In the genomic region with DNA sequence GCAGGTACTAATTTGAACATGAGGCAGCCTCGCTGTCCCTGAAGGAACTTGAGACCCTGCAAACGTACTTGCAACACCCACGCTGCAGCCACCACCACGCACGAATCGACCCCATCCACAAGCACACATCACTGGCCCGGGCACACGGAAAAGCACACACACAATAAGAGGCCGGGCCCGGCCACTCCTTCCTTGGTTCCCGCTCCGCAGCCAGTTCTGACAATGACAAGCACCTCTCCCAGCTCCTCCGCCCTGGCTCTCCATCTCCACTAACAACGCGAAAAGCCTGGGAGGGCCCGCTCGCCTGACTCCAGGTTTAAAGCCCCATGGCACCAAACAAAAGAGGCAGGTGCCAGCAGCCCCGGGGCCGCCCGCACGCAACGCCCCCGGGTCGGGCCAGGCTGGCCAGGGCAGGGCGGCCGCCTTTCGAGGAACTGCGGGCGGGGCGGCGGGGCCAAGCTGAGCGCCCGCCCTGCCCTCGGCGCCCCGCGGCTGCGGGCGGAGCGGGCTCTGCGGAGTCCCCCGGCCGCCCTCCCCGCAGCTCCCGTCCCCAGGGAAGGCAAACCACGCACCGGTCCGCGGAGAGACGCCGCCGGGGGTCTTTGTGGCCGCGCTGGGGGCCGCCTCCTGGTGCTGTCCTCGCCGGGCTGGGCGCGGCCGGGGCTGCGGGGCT, we compare ENCODE assay signal across 9 cellular contexts. TPM values are rescaled to one million over a fixed set of nuclear protein-coding genes. Genes with fewer than 3 reads are reported as not detected.
DNase-seq lines count a peak whose midpoint lies in the region; ATAC-seq and TF ChIP-seq lines count a peak whose summit lies in the region.
"Had no signal": no experiment of that assay in that cellular context is flagged by ENCODE, and none has a peak within 500 bp of the region (broad histone marks: within the 10 kb centered on the region; RNA-seq: fewer than 3 reads in every experiment).

No MANE protein-coding gene starts in this region.

- H3K9ac ChIP-seq in mesendoderm (ENCODE audit: low read length), result peak overlapping the region; percentile 31
- H3K9ac ChIP-seq in MM.1S (ENCODE audit: low read length), result no peak overlapping the region

- H3K9me3 Mint-ChIP-seq in chondrocyte (ENCODE audit: low read depth), result no peaks in the 10 kb centered on the region
- peaks cover 0 to 5% (median 2%) of the 10 kb centered on the region in 11 donors for H3K9me3 Mint-ChIP-seq in naive thymus-derived CD4-positive, alpha-beta T cell

- no peaks in the 10 kb centered on the region for H3K36me3 Mint-ChIP-seq in chondrocyte (ENCODE audit: low read depth)
- no peaks in the 10 kb centered on the region for H3K36me3 Mint-ChIP-seq in naive thymus-derived CD4-positive, alpha-beta T cell
- H3K36me3 Mint-ChIP-seq: IgD-negative memory B cell had no signal

- H4K5ac ChIP-seq in mesendoderm (ENCODE audit: low read length), result no peak overlapping the region

- peaks cover 59% of the 10 kb centered on the region for H3K27me3 Mint-ChIP-seq in chondrocyte (ENCODE audit: low read depth)
- peaks cover 34 to 50% (median 41%) of the 10 kb centered on the region in 5 donors for H3K27me3 Mint-ChIP-seq in naive thymus-derived CD4-positive, alpha-beta T cell

- H3K4me1 ChIP-seq in mesendoderm (ENCODE audit: control insufficient read depth, low read depth, low read length) (no peaks in the 10 kb centered on the region), aorta (ENCODE audit: control insufficient read depth in 1 of 2, insufficient read depth in 2 of 2, low read length in 2 of 2) (no peaks in the 10 kb centered on the region), MM.1S (ENCODE audit: low read length) (no peaks in the 10 kb centered on the region)
- H3K4me1 ChIP-seq in naive thymus-derived CD4-positive, alpha-beta T cell (ENCODE audit: control insufficient read depth in 2 of 2, insufficient read depth in 2 of 2, low read length in 2 of 2), result no peaks in the 10 kb centered on the region

- H2AFZ ChIP-seq in MM.1S (ENCODE audit: low read length), result no peak overlapping the region

- H3K27me3 ChIP-seq in mesendoderm (ENCODE audit: insufficient read depth, low read length, poor library complexity), result peaks cover 12% of the 10 kb centered on the region
- no peaks in the 10 kb centered on the region for H3K27me3 ChIP-seq in aorta (ENCODE audit: control insufficient read depth in 1 of 2, insufficient read depth in 2 of 2, low read length in 1 of 2)
- H3K27me3 ChIP-seq in MM.1S (replicated peaks; ENCODE audit: insufficient read depth, low read length), result no peaks in the 10 kb centered on the region
- H3K27me3 ChIP-seq in naive thymus-derived CD4-positive, alpha-beta T cell (ENCODE audit: control insufficient read depth in 2 of 2, insufficient read depth in 2 of 2, low read length in 2 of 2), result peaks cover 0 to 5% of the 10 kb centered on the region in 2 donors

- H3K4ac ChIP-seq in mesendoderm (ENCODE audit: low read depth, low read length), result no peak overlapping the region

- no peak overlapping the region for H2BK5ac ChIP-seq in mesendoderm (ENCODE audit: low read length)

- H3K36me3 ChIP-seq in mesendoderm (ENCODE audit: control insufficient read depth, insufficient read depth, low read length) (no peaks in the 10 kb centered on the region), aorta (ENCODE audit: control insufficient read depth in 1 of 2, insufficient read depth in 2 of 2, low read length in 1 of 2) (no peaks in the 10 kb centered on the region), MM.1S (replicated peaks; ENCODE audit: insufficient read depth, low read length) (no peaks in the 10 kb centered on the region)
- H3K36me3 ChIP-seq in naive thymus-derived CD4-positive, alpha-beta T cell (ENCODE audit: control insufficient read depth in 2 of 3, insufficient read depth in 3 of 3, low read length in 3 of 3), result no peaks in the 10 kb centered on the region

- H3K27ac Mint-ChIP-seq in chondrocyte (ENCODE audit: unreplicated experiment), result no peak overlapping the region
- no peak overlapping the region for H3K27ac Mint-ChIP-seq in naive thymus-derived CD4-positive, alpha-beta T cell
- H3K27ac Mint-ChIP-seq: IgD-negative memory B cell had no signal

- peak overlapping the region; percentile 72 for H3K4me3 Mint-ChIP-seq in chondrocyte (ENCODE audit: unreplicated experiment)
- H3K4me3 Mint-ChIP-seq in naive thymus-derived CD4-positive, alpha-beta T cell, result no peak overlapping the region
- H3K4me3 Mint-ChIP-seq: IgD-negative memory B cell had no signal

- peak; percentile 10 for DNase-seq in activated gamma-delta T cell (lab: John Stamatoyannopoulos, UW)
- DNase-seq in activated gamma-delta T cell treated with Interleukin-2 at 50 U/mL for 16 hours, result no peak
- peak; percentile 71 for DNase-seq in chondrocyte (ENCODE audit: low spot score)
- DNase-seq in mesendoderm, result peak; percentile 48
- DNase-seq in aorta, result peak; percentile 50 to 78
- no peak for DNase-seq in NCI-H1048 (lab: John Stamatoyannopoulos, UW)
- no peak for DNase-seq in MM.1S
- DNase-seq in naive thymus-derived CD4-positive, alpha-beta T cell, result no peak

- H3K23ac ChIP-seq in mesendoderm (ENCODE audit: low read length), result peak overlapping the region; percentile 59

- H2BK15ac ChIP-seq in mesendoderm (replicated peaks; ENCODE audit: low read depth), result no peak overlapping the region

- H3K79me2 ChIP-seq in mesendoderm (ENCODE audit: control insufficient read depth, insufficient read depth, low read length), result no peaks in the 10 kb centered on the region
- no peaks in the 10 kb centered on the region for H3K79me2 ChIP-seq in MM.1S (ENCODE audit: low read length)

- peak overlapping the region; percentile 69 for H3K56ac ChIP-seq in mesendoderm (ENCODE audit: low read length)

- TF ChIP-seq CTCF in chondrocyte (IDR thresholded peaks at IDR 0.05), result no peak
- no peak for TF ChIP-seq CTCF in MM.1S (IDR thresholded peaks at IDR 0.05; ENCODE audit: low read length)

- CTCF ChIA-PET in naive thymus-derived CD4-positive, alpha-beta T cell (lab: Charles Lee), result no interaction called here

- H4K20me1 ChIP-seq in MM.1S (ENCODE audit: insufficient read depth, low read length), result no peaks in the 10 kb centered on the region

- H2AK5ac ChIP-seq in mesendoderm (ENCODE audit: low read length), result no peak overlapping the region

- peak overlapping the region; percentile 16 for H3K4me3 ChIP-seq in mesendoderm (ENCODE audit: low read length)
- H3K4me3 ChIP-seq in aorta (ENCODE audit: low read length in 2 of 2), result peak overlapping the region; percentile 49 to 68
- H3K4me3 ChIP-seq in MM.1S (ENCODE audit: low read length), result no peak overlapping the region
- no peak overlapping the region for H3K4me3 ChIP-seq in naive thymus-derived CD4-positive, alpha-beta T cell (ENCODE audit: low read length)

- no CpG with 5 or more reads among the region's 61 CpGs for WGBS in mesendoderm (ENCODE audit: extremely low coverage, insufficient coverage, low lambda C conversion rate)
- 0 to 1% methylated on average over 57 to 61 of the region's 61 CpGs for WGBS in aorta, 2 donors

- H3K27ac ChIP-seq in mesendoderm (ENCODE audit: low read depth, low read length) (no peak overlapping the region), aorta (ENCODE audit: low read depth in 1 of 2, low read length in 2 of 2) (no peak overlapping the region), MM.1S (ENCODE audit: low read length) (no peak overlapping the region)
- no peak overlapping the region for H3K27ac ChIP-seq in naive thymus-derived CD4-positive, alpha-beta T cell (ENCODE audit: low read depth, low read length)

- no peak overlapping the region for H3K18ac ChIP-seq in mesendoderm (ENCODE audit: low read length)

- ATAC-seq in aorta (ENCODE audit: low FRiP score), result peak; percentile 30
- no peak for ATAC-seq in naive thymus-derived CD4-positive, alpha-beta T cell

- H3K9me3 ChIP-seq in aorta (ENCODE audit: control insufficient read depth, low read length) (no peaks in the 10 kb centered on the region), MM.1S (replicated peaks; ENCODE audit: insufficient read depth, low read length) (no peaks in the 10 kb centered on the region)
- no peaks in the 10 kb centered on the region for H3K9me3 ChIP-seq in naive thymus-derived CD4-positive, alpha-beta T cell (ENCODE audit: control insufficient read depth in 2 of 3, low read length in 3 of 3)

- no peaks in the 10 kb centered on the region for H3K79me1 ChIP-seq in mesendoderm (ENCODE audit: low read length)

- no peak overlapping the region for H2BK120ac ChIP-seq in mesendoderm (ENCODE audit: low read depth, low read length)

- peak overlapping the region; percentile 61 for H3K4me2 ChIP-seq in mesendoderm (ENCODE audit: low read length)
- no peak overlapping the region for H3K4me2 ChIP-seq in MM.1S (ENCODE audit: low read depth, low read length)

- H3K4me1 Mint-ChIP-seq in chondrocyte (ENCODE audit: low read depth), result peaks cover 13% of the 10 kb centered on the region
- peaks cover 0 to 2% (median 0%) of the 10 kb centered on the region in 7 donors for H3K4me1 Mint-ChIP-seq in naive thymus-derived CD4-positive, alpha-beta T cell

- no peaks in the 10 kb centered on the region for H3K9me2 ChIP-seq in MM.1S (replicated peaks; ENCODE audit: insufficient read depth, low read length)

- no peaks in the 10 kb centered on the region for H3F3A ChIP-seq in MM.1S (ENCODE audit: insufficient read depth, low read length)

- intact Hi-C loops in aorta (cut with DNase I), result no loop called here
- intact Hi-C loops in naive thymus-derived CD4-positive, alpha-beta T cell (cut with micrococcal nuclease), result no loop called here

- H4K8ac ChIP-seq in mesendoderm (ENCODE audit: low read depth, low read length), result no peak overlapping the region

- POLR2A ChIA-PET in naive thymus-derived CD4-positive, alpha-beta T cell (lab: Charles Lee), result no interaction called here

RNA-seq across cellular contexts. Expression of gene DCLK1, which starts 0.5 kb away (rescaled TPM):
- total RNA-seq in chondrocyte (7.3 to 25.8 TPM (median 7.9 TPM) in 3 replicates), aorta (10 to 100 TPM; 24.7 to 47.4 TPM)
- polyA plus RNA-seq in mesendoderm (2013, experiment 1 of 2), result 69.1 TPM
- polyA plus RNA-seq in mesendoderm (2013, experiment 2 of 2), result 69.5 TPM
- polyA plus RNA-seq in aorta, result 1 to 10 TPM; 2.6 to 3.1 TPM
- not detected for total RNA-seq in naive thymus-derived CD4-positive, alpha-beta T cell
- not detected for polyA plus RNA-seq in naive thymus-derived CD4-positive, alpha-beta T cell
- polyA plus RNA-seq: IgD-negative memory B cell had no signal

Comparison
In these comparisons a context has a peak if more than half of its experiments do, and no peak if none do; other contexts are left out.
1. DNase-seq: peak in activated gamma-delta T cell (single experiment), chondrocyte (single experiment), mesendoderm (single experiment) and aorta (2 of 2); none in activated gamma-delta T cell treated with Interleukin-2 at 50 U/mL for 16 hours (single experiment), NCI-H1048 (single experiment), MM.1S (single experiment) and naive thymus-derived CD4-positive, alpha-beta T cell (0 of 9).
2. H3K4me3 ChIP-seq: peak in mesendoderm (single experiment) and aorta (2 of 2); none in MM.1S (single experiment) and naive thymus-derived CD4-positive, alpha-beta T cell (single experiment).